ENCODE assay signal across 10 cellular contexts in genomic region chrX:427812-428725, GRCh38. TPM values are rescaled to one million over a fixed set of nuclear protein-coding genes. Genes with fewer than 3 reads are reported as not detected.
DNase-seq lines count a peak whose midpoint lies in the region; TF ChIP-seq lines count a peak whose summit lies in the region.
"Had no signal": no experiment of that assay in that cellular context is flagged by ENCODE, and none has a peak within 500 bp of the region (broad histone marks: within the 10 kb centered on the region; RNA-seq: fewer than 3 reads in every experiment).

No MANE protein-coding gene starts in this region.

- H3K4me1 Mint-ChIP-seq in activated naive CD4-positive, alpha-beta T cell treated with anti-CD3 and anti-CD28 coated beads, Interleukin-2, amount 10 ng/mL, durations not matched to agents 7 days and 5 days: no peaks in the 10 kb centered on the region
- H3K4me1 Mint-ChIP-seq in activated CD4-positive, alpha-beta memory T cell treated with anti-CD3 and anti-CD28 coated beads for 36 hours (ENCODE audit: low read depth): peaks cover 4% of the 10 kb centered on the region
- no peaks in the 10 kb centered on the region for H3K4me1 Mint-ChIP-seq in immature natural killer cell

- H3K9me3 ChIP-seq in thymus (ENCODE audit: control insufficient read depth) (no peaks in the 10 kb centered on the region), spleen (peaks cover 0 to 4% (median 0%) of the 10 kb centered on the region in 8 donors), tibial artery (no peaks in the 10 kb centered on the region)
- H3K9me3 ChIP-seq: heart left ventricle had no signal

- POLR2A ChIA-PET in activated CD4-positive, alpha-beta memory T cell treated with anti-CD3 and anti-CD28 coated beads for 36 hours (lab: Charles Lee): no interaction called here

- 14% methylated on average over 56 of the region's 56 CpGs for WGBS in thymus
- WGBS in spleen, 5 donors: 13 to 28% (median 17%) methylated on average over 28 to 56 of the region's 56 CpGs

- H3K36me3 ChIP-seq in thymus (ENCODE audit: control insufficient read depth, insufficient read depth) (no peaks in the 10 kb centered on the region), spleen (no peaks in the 10 kb centered on the region), tibial artery (no peaks in the 10 kb centered on the region)
- H3K36me3 ChIP-seq: heart left ventricle had no signal

- H3K27ac Mint-ChIP-seq in activated naive CD4-positive, alpha-beta T cell treated with anti-CD3 and anti-CD28 coated beads, Interleukin-2, amount 10 ng/mL, durations not matched to agents 7 days and 5 days: peak overlapping the region; percentile 5
- no peak overlapping the region for H3K27ac Mint-ChIP-seq in activated CD4-positive, alpha-beta memory T cell treated with anti-CD3 and anti-CD28 coated beads for 36 hours
- no peak overlapping the region for H3K27ac Mint-ChIP-seq in immature natural killer cell

- CTCF ChIA-PET in activated naive CD4-positive, alpha-beta T cell treated with anti-CD3 and anti-CD28 coated beads, Interleukin-2, amount 10 ng/mL, durations not matched to agents 7 days and 5 days (lab: Charles Lee): no interaction called here
- CTCF ChIA-PET in activated CD4-positive, alpha-beta memory T cell treated with anti-CD3 and anti-CD28 coated beads for 36 hours (lab: Charles Lee): no interaction called here

- no peak for TF ChIP-seq CTCF in spleen (IDR thresholded peaks at IDR 0.05 in 8 of 11, conservative IDR thresholded peaks at IDR 0.05 in 3 of 11)
- no peak for TF ChIP-seq CTCF in tibial artery (IDR thresholded peaks at IDR 0.05)

- intact Hi-C loops in activated CD4-positive, alpha-beta memory T cell treated with anti-CD3 and anti-CD28 coated beads for 36 hours (cut with micrococcal nuclease): no loop called here
- intact Hi-C loops in spleen (cut with DNase I; ENCODE audit: low total_unique reads) (no loop called here), tibial artery (cut with DNase I; ENCODE audit: low total_unique reads) (no loop called here)

- peaks cover 2% of the 10 kb centered on the region for H3K9me3 Mint-ChIP-seq in activated naive CD4-positive, alpha-beta T cell treated with anti-CD3 and anti-CD28 coated beads, Interleukin-2, amount 10 ng/mL, durations not matched to agents 7 days and 5 days
- H3K9me3 Mint-ChIP-seq in activated CD4-positive, alpha-beta memory T cell treated with anti-CD3 and anti-CD28 coated beads for 36 hours: no peaks in the 10 kb centered on the region
- H3K9me3 Mint-ChIP-seq in immature natural killer cell: peaks cover 0 to 2% (median 0%) of the 10 kb centered on the region in 6 donors

- H3K27ac ChIP-seq in thymus (ENCODE audit: low read depth) (no peak overlapping the region), spleen (no peak overlapping the region), tibial artery (no peak overlapping the region)
- H3K27ac ChIP-seq: heart left ventricle had no signal

- no peak for DNase-seq in activated naive CD4-positive, alpha-beta T cell treated with anti-CD3 and anti-CD28 coated beads, Interleukin-2, amount 10 ng/mL, durations not matched to agents 7 days and 5 days
- DNase-seq in activated naive CD4-positive, alpha-beta T cell treated with Interleukin-2 at 50 U/mL for 16 hours: no peak
- DNase-seq in activated CD4-positive, alpha-beta memory T cell treated with anti-CD3 and anti-CD28 coated beads for 36 hours: peak; percentile 31
- peak; percentile 76 for DNase-seq in iPS-NIHi7 (ENCODE audit: extremely low spot score)
- DNase-seq in immature natural killer cell: no peak
- DNase-seq in spleen: no peak
- DNase-seq in tibial artery: no peak
- DNase-seq: activated CD4-positive, CD25-positive, alpha-beta regulatory T cell treated with anti-CD3 and anti-CD28 coated beads, Interleukin-2, amount 50 U/mL, for 72 hours; heart left ventricle had no signal

- TF ChIP-seq POLR2A in spleen (IDR thresholded peaks at IDR 0.05): no peak

- H3K4me1 ChIP-seq in thymus (ENCODE audit: control insufficient read depth, insufficient read depth, low read length) (no peaks in the 10 kb centered on the region), spleen (peaks cover 0 to 9% (median 6%) of the 10 kb centered on the region in 6 donors), tibial artery (peaks cover 0 to 7% (median 3%) of the 10 kb centered on the region in 4 donors)

- H3K4me3 ChIP-seq in thymus (ENCODE audit: low read length): peak overlapping the region; percentile 30
- peak overlapping the region in 2 of 8 donors; percentile 12 to 33 for H3K4me3 ChIP-seq in spleen
- H3K4me3 ChIP-seq in tibial artery: no peak overlapping the region

- no peaks in the 10 kb centered on the region for H3K36me3 Mint-ChIP-seq in activated naive CD4-positive, alpha-beta T cell treated with anti-CD3 and anti-CD28 coated beads, Interleukin-2, amount 10 ng/mL, durations not matched to agents 7 days and 5 days
- no peaks in the 10 kb centered on the region for H3K36me3 Mint-ChIP-seq in activated CD4-positive, alpha-beta memory T cell treated with anti-CD3 and anti-CD28 coated beads for 36 hours
- no peaks in the 10 kb centered on the region for H3K36me3 Mint-ChIP-seq in immature natural killer cell

- peak overlapping the region; percentile 12 for H3K4me3 Mint-ChIP-seq in activated naive CD4-positive, alpha-beta T cell treated with anti-CD3 and anti-CD28 coated beads, Interleukin-2, amount 10 ng/mL, durations not matched to agents 7 days and 5 days
- peak overlapping the region; percentile 50 for H3K4me3 Mint-ChIP-seq in activated CD4-positive, alpha-beta memory T cell treated with anti-CD3 and anti-CD28 coated beads for 36 hours
- H3K4me3 Mint-ChIP-seq in immature natural killer cell: no peak overlapping the region

- H3K27me3 ChIP-seq in thymus (ENCODE audit: control insufficient read depth, insufficient read depth) (peaks cover 2% of the 10 kb centered on the region), spleen (replicated peaks in 1 of 7) (peaks cover 0 to 30% (median 11%) of the 10 kb centered on the region in 7 donors), tibial artery (peaks cover 0 to 38% of the 10 kb centered on the region in 2 donors)

- peaks cover 23% of the 10 kb centered on the region for H3K27me3 Mint-ChIP-seq in activated naive CD4-positive, alpha-beta T cell treated with anti-CD3 and anti-CD28 coated beads, Interleukin-2, amount 10 ng/mL, durations not matched to agents 7 days and 5 days
- peaks cover 22% of the 10 kb centered on the region for H3K27me3 Mint-ChIP-seq in activated CD4-positive, alpha-beta memory T cell treated with anti-CD3 and anti-CD28 coated beads for 36 hours
- H3K27me3 Mint-ChIP-seq in immature natural killer cell (ENCODE audit: low read depth in 3 of 3): peaks cover 4 to 16% (median 13%) of the 10 kb centered on the region in 3 donors

RNA-seq across cellular contexts. Expression of gene PPP2R3B, which starts 41.4 kb away (rescaled TPM):
- total RNA-seq in activated CD4-positive, alpha-beta memory T cell treated with anti-CD3 and anti-CD28 coated beads for 36 hours: 10 to 100 TPM; 31.7 to 32.2 TPM
- polyA plus RNA-seq in thymus (88.5 TPM), immature natural killer cell (1 to 10 TPM; 2.8 to 5.1 (median 4.2) TPM), spleen (10 to 100 TPM; 27.0 to 62.2 (median 45.8) TPM)
- total RNA-seq in spleen: 10 to 100 TPM; 12.6 to 34.2 (median 24.4) TPM

Comparison
In these comparisons a context has a peak if more than half of its experiments do, and no peak if none do; other contexts are left out.
1. DNase-seq: peak in activated CD4-positive, alpha-beta memory T cell treated with anti-CD3 and anti-CD28 coated beads for 36 hours (single experiment) and iPS-NIHi7 (single experiment); none in activated naive CD4-positive, alpha-beta T cell treated with anti-CD3 and anti-CD28 coated beads, Interleukin-2, amount 10 ng/mL, durations not matched to agents 7 days and 5 days (single experiment), activated naive CD4-positive, alpha-beta T cell treated with Interleukin-2 at 50 U/mL for 16 hours (single experiment), immature natural killer cell (0 of 3), spleen (single experiment) and tibial artery (0 of 2).
2. H3K4me3 Mint-ChIP-seq: peak in activated naive CD4-positive, alpha-beta T cell treated with anti-CD3 and anti-CD28 coated beads, Interleukin-2, amount 10 ng/mL, durations not matched to agents 7 days and 5 days (single experiment) and activated CD4-positive, alpha-beta memory T cell treated with anti-CD3 and anti-CD28 coated beads for 36 hours (single experiment); none in immature natural killer cell (0 of 5).
3. RNA of gene PPP2R3B, which starts 41.4 kb away (polyA plus RNA-seq): 88.5 TPM in thymus (single experiment) and 27.0 to 62.2 TPM in spleen; 2.8 to 5.1 TPM in immature natural killer cell; every median in the first group is over 4 times any median in the second.